ENCODE assay signal across 8 cellular contexts in genomic region chr11:33775064-33775807, GRCh38. TPM values are rescaled to one million over a fixed set of nuclear protein-coding genes. Genes with fewer than 3 reads are reported as not detected.
DNase-seq lines count a peak whose midpoint lies in the region; ATAC-seq and TF ChIP-seq lines count a peak whose summit lies in the region.

No MANE protein-coding gene starts in this region.

- CTCF ChIA-PET in activated CD8-positive, alpha-beta T cell treated with anti-CD3 and anti-CD28 coated beads, Interleukin-2, amount 10 ng/mL, durations not matched to agents 7 days and 5 days (lab: Charles Lee), result interaction anchor here (0.5 kb wide), 1 partner anchor 39 kb away, joined by 3 read pairs; the partner anchor contains the start of gene CD59

- no peak for TF ChIP-seq POLR2A in stomach (IDR thresholded peaks at IDR 0.05)

- no peaks in the 10 kb centered on the region for H3K9me3 Mint-ChIP-seq in activated CD8-positive, alpha-beta T cell treated with anti-CD3 and anti-CD28 coated beads, Interleukin-2, amount 10 ng/mL, durations not matched to agents 7 days and 5 days (ENCODE audit: insufficient read depth)

- peak overlapping the region; percentile 60 for H3K9ac ChIP-seq in iPS-18a (ENCODE audit: low read length)

- H3K4me3 Mint-ChIP-seq in activated CD8-positive, alpha-beta T cell treated with anti-CD3 and anti-CD28 coated beads, Interleukin-2, amount 10 ng/mL, durations not matched to agents 7 days and 5 days, result peak overlapping the region; percentile 85

- no peak overlapping the region for H3K27ac Mint-ChIP-seq in activated CD8-positive, alpha-beta T cell treated with anti-CD3 and anti-CD28 coated beads, Interleukin-2, amount 10 ng/mL, durations not matched to agents 7 days and 5 days

- intact Hi-C loops in stomach (cut with DNase I; ENCODE audit: low total_unique reads), result loop anchor here (10.0 kb wide), 1 partner anchor 660 kb away; the partner anchor contains the start of gene CAT

- ATAC-seq in activated CD8-positive, alpha-beta T cell treated with anti-CD3 and anti-CD28 coated beads, Interleukin-2, amount 10 ng/mL, durations not matched to agents 7 days and 5 days, result no peak
- no peak for ATAC-seq in HG03520 (IDR thresholded peaks at IDR 0.05; ENCODE audit: unreplicated experiment)

- peaks cover 34% of the 10 kb centered on the region for H3K27me3 Mint-ChIP-seq in activated CD8-positive, alpha-beta T cell treated with anti-CD3 and anti-CD28 coated beads, Interleukin-2, amount 10 ng/mL, durations not matched to agents 7 days and 5 days (ENCODE audit: low read depth)

- H3K27me3 ChIP-seq in iPS-18a (ENCODE audit: control insufficient read depth, insufficient read depth, low read length) (peaks cover 33% of the 10 kb centered on the region), stomach (peaks cover 0 to 16% (median 0%) of the 10 kb centered on the region in 3 donors)

- TF ChIP-seq EP300 in stomach (IDR thresholded peaks at IDR 0.05), result no peak

- no peak overlapping the region for H3K27ac ChIP-seq in iPS-18a (ENCODE audit: low read length)
- peak overlapping the region; percentile 76 to 92 (median 89) for H3K27ac ChIP-seq in stomach

- 37 to 42% (median 40%) methylated on average over 14 of the region's 14 CpGs for WGBS in stomach, 5 donors

- H3K4me1 Mint-ChIP-seq in activated CD8-positive, alpha-beta T cell treated with anti-CD3 and anti-CD28 coated beads, Interleukin-2, amount 10 ng/mL, durations not matched to agents 7 days and 5 days (ENCODE audit: low read depth), result peaks cover 23% of the 10 kb centered on the region

- DNase-seq in NCI-H1105 (lab: John Stamatoyannopoulos, UW), result peak; percentile 28
- no peak for DNase-seq in NCI-H1105 treated with DMSO at 0.1 percent for 48 hours (lab: John Stamatoyannopoulos, UW)
- no peak for DNase-seq in activated CD8-positive, alpha-beta T cell treated with anti-CD3 and anti-CD28 coated beads, Interleukin-2, amount 10 ng/mL, durations not matched to agents 7 days and 5 days
- no peak for DNase-seq in stomach
- DNase-seq in NCI-H1694 treated with DMSO at 0.1 percent for 48 hours (lab: John Stamatoyannopoulos, UW), result no peak
- DNase-seq in NOMO-1 treated with DMSO at 0.1 percent for 48 hours (lab: John Stamatoyannopoulos, UW; ENCODE audit: unreplicated experiment), result no peak

- POLR2A ChIA-PET in activated CD8-positive, alpha-beta T cell treated with anti-CD3 and anti-CD28 coated beads, Interleukin-2, amount 10 ng/mL, durations not matched to agents 7 days and 5 days (lab: Charles Lee), result interaction anchor here (1.0 kb wide), 1 partner anchor 276 kb away, joined by 3 read pairs; the partner anchor contains the start of gene CAPRIN1

- no peak for TF ChIP-seq CTCF in stomach (IDR thresholded peaks at IDR 0.05)

- H3K9me3 ChIP-seq in iPS-18a (ENCODE audit: control insufficient read depth, low read depth, low read length), result no peaks in the 10 kb centered on the region
- no peaks in the 10 kb centered on the region for H3K9me3 ChIP-seq in stomach

- H3K36me3 Mint-ChIP-seq in activated CD8-positive, alpha-beta T cell treated with anti-CD3 and anti-CD28 coated beads, Interleukin-2, amount 10 ng/mL, durations not matched to agents 7 days and 5 days (ENCODE audit: low read depth), result peaks cover 2% of the 10 kb centered on the region

- peaks cover 18% of the 10 kb centered on the region for H3K4me1 ChIP-seq in iPS-18a (ENCODE audit: control insufficient read depth, low read depth, low read length)
- H3K4me1 ChIP-seq in stomach, result peaks cover 18 to 59% (median 39%) of the 10 kb centered on the region in 4 donors

- peak overlapping the region; percentile 82 for H3K4me3 ChIP-seq in iPS-18a (ENCODE audit: low read length)
- peak overlapping the region; percentile 68 to 99 (median 94) for H3K4me3 ChIP-seq in stomach

- H3K36me3 ChIP-seq in iPS-18a (ENCODE audit: control insufficient read depth, low read depth, low read length), result no peaks in the 10 kb centered on the region
- H3K36me3 ChIP-seq in stomach, result peaks cover 0 to 4% (median 3%) of the 10 kb centered on the region in 4 donors

RNA-seq across cellular contexts. Expression of gene FBXO3, which starts 0.9 kb away (rescaled TPM):
- 10 to 100 TPM; 15.1 to 16.8 TPM for total RNA-seq in activated CD8-positive, alpha-beta T cell treated with anti-CD3 and anti-CD28 coated beads, Interleukin-2, amount 10 ng/mL, durations not matched to agents 7 days and 5 days
- 10 to 100 TPM in 4 of 5 donors, 1 to 10 TPM in 1; 4.9 to 63.0 (median 25.9) TPM for total RNA-seq in stomach
- polyA plus RNA-seq in stomach, result 10 to 100 TPM; 14.5 to 25.7 (median 16.2) TPM

RNA-seq across cellular contexts. Expression of gene CD59, which starts 39.0 kb away (rescaled TPM):
- total RNA-seq in activated CD8-positive, alpha-beta T cell treated with anti-CD3 and anti-CD28 coated beads, Interleukin-2, amount 10 ng/mL, durations not matched to agents 7 days and 5 days, result 10 to 100 TPM; 33.7 to 35.1 TPM
- 100 to 1,000 TPM in 3 of 5 donors, 10 to 100 TPM in 1, 1 to 10 TPM in 1; 6.4 to 225 (median 111) TPM for total RNA-seq in stomach
- 100 to 1,000 TPM in 2 of 3 donors, 10 to 100 TPM in 1; 89.1 to 200 (median 166) TPM for polyA plus RNA-seq in stomach
